ENCODE assay signal across 10 cellular contexts in genomic region chr1:170929412-170929834, GRCh38. TPM values are rescaled to one million over a fixed set of nuclear protein-coding genes. Genes with fewer than 3 reads are reported as not detected.
DNase-seq lines count a peak whose midpoint lies in the region; ATAC-seq and TF ChIP-seq lines count a peak whose summit lies in the region.
"Had no signal": no experiment of that assay in that cellular context is flagged by ENCODE, and none has a peak within 500 bp of the region (broad histone marks: within the 10 kb centered on the region; RNA-seq: fewer than 3 reads in every experiment).

No MANE protein-coding gene starts in this region.

- in situ Hi-C loops in brain microvascular endothelial cell (cut with HindIII; ENCODE audit: low pct_ligation_motif_present, low sequenced_read_pairs): no loop called here

- peak; percentile 66 for DNase-seq in brain microvascular endothelial cell
- peak; percentile 22 for DNase-seq in hepatic stellate cell (ENCODE audit: low spot score)
- DNase-seq in upper lobe of left lung: no peak
- no peak for DNase-seq in mesothelial cell of epicardium (ENCODE audit: low spot score in 2 of 2, unreplicated experiment in 2 of 2)
- DNase-seq: effector CD4-positive, alpha-beta T cell; natural killer cell had no signal

- H3K4me3 Mint-ChIP-seq in mesothelial cell of epicardium: no peak overlapping the region
- H3K4me3 Mint-ChIP-seq: activated naive CD8-positive, alpha-beta T cell; natural killer cell had no signal

- H3K27me3 ChIP-seq in brain microvascular endothelial cell (replicated peaks) (no peaks in the 10 kb centered on the region), upper lobe of left lung (no peaks in the 10 kb centered on the region)

- 49 to 52% methylated on average over 4 of the region's 4 CpGs for WGBS in upper lobe of left lung, 2 donors

- H3K27ac Mint-ChIP-seq in mesothelial cell of epicardium: no peak overlapping the region
- H3K27ac Mint-ChIP-seq: activated naive CD8-positive, alpha-beta T cell; natural killer cell had no signal

- H3K36me3 ChIP-seq in brain microvascular endothelial cell (replicated peaks): no peaks in the 10 kb centered on the region
- H3K36me3 ChIP-seq in upper lobe of left lung: no peaks in the 10 kb centered on the region

- H3K4me1 Mint-ChIP-seq in mesothelial cell of epicardium: peaks cover 9% of the 10 kb centered on the region
- H3K4me1 Mint-ChIP-seq: natural killer cell had no signal

- H3K9me3 Mint-ChIP-seq in mesothelial cell of epicardium: no peaks in the 10 kb centered on the region
- H3K9me3 Mint-ChIP-seq: natural killer cell had no signal

- no peak for TF ChIP-seq POLR2A in upper lobe of left lung (IDR thresholded peaks at IDR 0.05)

- peaks cover 0 to 17% (median 1%) of the 10 kb centered on the region in 4 donors for H3K4me1 ChIP-seq in upper lobe of left lung

- no peaks in the 10 kb centered on the region for H3K27me3 Mint-ChIP-seq in mesothelial cell of epicardium (ENCODE audit: low read depth)

- no peak for TF ChIP-seq EP300 in upper lobe of left lung (IDR thresholded peaks at IDR 0.05)

- no peak for TF ChIP-seq CTCF in brain microvascular endothelial cell (IDR thresholded peaks at IDR 0.05; ENCODE audit: low read depth, low read length, missing control alignments)
- no peak for TF ChIP-seq CTCF in upper lobe of left lung (IDR thresholded peaks at IDR 0.05)
- no peak for TF ChIP-seq CTCF in mesothelial cell of epicardium (IDR thresholded peaks at IDR 0.05; ENCODE audit: unreplicated experiment)

- ATAC-seq in HG03342 (IDR thresholded peaks at IDR 0.05; ENCODE audit: unreplicated experiment): peak; percentile 18
- ATAC-seq in upper lobe of left lung (ENCODE audit: low FRiP score in 2 of 2): peak; percentile 15 to 25
- ATAC-seq in GM18520 (IDR thresholded peaks at IDR 0.05; ENCODE audit: unreplicated experiment): no peak
- ATAC-seq in GM19397 (IDR thresholded peaks at IDR 0.05; ENCODE audit: unreplicated experiment): no peak

- H3K36me3 Mint-ChIP-seq in mesothelial cell of epicardium: no peaks in the 10 kb centered on the region
- H3K36me3 Mint-ChIP-seq: activated naive CD8-positive, alpha-beta T cell; natural killer cell had no signal

- H3K4me3 ChIP-seq in brain microvascular endothelial cell (ENCODE audit: low read depth, low read length) (peak overlapping the region; percentile 22), upper lobe of left lung (peak overlapping the region in 1 of 4 donors; percentile 2)

- peak overlapping the region; percentile 66 for H3K27ac ChIP-seq in brain microvascular endothelial cell
- peak overlapping the region; percentile 19 to 54 (median 34) for H3K27ac ChIP-seq in upper lobe of left lung

- no peaks in the 10 kb centered on the region for H3K9me3 ChIP-seq in upper lobe of left lung

RNA-seq across cellular contexts. Expression of gene MROH9, which starts 5.9 kb away (rescaled TPM):
- total RNA-seq in upper lobe of left lung: 1 to 10 TPM in 3 of 6 donors, under 1 TPM in 2, not detected in 1; 0.34 to 4.1 (median 1.6) TPM
- total RNA-seq in mesothelial cell of epicardium: not detected in 3 replicates
- total RNA-seq: natural killer cell had no signal

Comparison
In these comparisons a context has a peak if more than half of its experiments do, and no peak if none do; other contexts are left out.
1. ATAC-seq: peak in HG03342 (single experiment) and upper lobe of left lung (2 of 2); none in GM18520 (single experiment) and GM19397 (single experiment).
2. DNase-seq: peak in brain microvascular endothelial cell (single experiment) and hepatic stellate cell (single experiment); none in upper lobe of left lung (0 of 2) and mesothelial cell of epicardium (0 of 2).